2 cellular contexts compared by ENCODE assay signal in genomic region chr9:81375461-81376100, GRCh38.
TF ChIP-seq lines count a peak whose summit lies in the region.

No MANE protein-coding gene starts in this region.

TF ChIP-seq in IMR-90, 13 proteins besides CTCF, POLR2A, EP300 and RAD21 (continued from another document):
- TF ChIP-seq ELK1 (IDR thresholded peaks at IDR 0.05; ENCODE audit: borderline replicate concordance, low read depth, low read length) (no peak), MAFK (IDR thresholded peaks at IDR 0.05; ENCODE audit: low read depth, low read length) (no peak), SMC3 (IDR thresholded peaks at IDR 0.05; ENCODE audit: low read depth, low read length) (no peak), RCOR1 (IDR thresholded peaks at IDR 0.05; ENCODE audit: insufficient replicate concordance, low read length) (no peak), MXI1 (IDR thresholded peaks at IDR 0.05; ENCODE audit: borderline replicate concordance, low read depth, low read length) (no peak), BHLHE40 (IDR thresholded peaks at IDR 0.05; ENCODE audit: low read depth, low read length) (no peak), MAZ (IDR thresholded peaks at IDR 0.05; ENCODE audit: borderline replicate concordance, low read depth, low read length) (no peak), NFE2L2 (IDR thresholded peaks at IDR 0.05; ENCODE audit: low read depth, low read length) (no peak), CHD1 (IDR thresholded peaks at IDR 0.05; ENCODE audit: low read depth, low read length) (no peak), RFX5 (IDR thresholded peaks at IDR 0.05; ENCODE audit: low read depth, low read length) (no peak)
TF ChIP-seq in IMR-90: peak in this region for 0.

TF ChIP-seq in WTC11, 78 proteins besides CTCF, POLR2A, EP300 and RAD21 (continued from another document):
- TF ChIP-seq ZBTB43 (CRISPR knock-in tag; IDR thresholded peaks at IDR 0.05) (no peak), FOXK1 (CRISPR knock-in tag; IDR thresholded peaks at IDR 0.05) (no peak), KAT7 (CRISPR knock-in tag; IDR thresholded peaks at IDR 0.05; ENCODE audit: borderline replicate concordance) (no peak), TEAD1 (CRISPR knock-in tag; IDR thresholded peaks at IDR 0.05) (no peak), ZNF219 (CRISPR knock-in tag; IDR thresholded peaks at IDR 0.05; ENCODE audit: borderline replicate concordance) (no peak), E2F1 (CRISPR knock-in tag; IDR thresholded peaks at IDR 0.05) (no peak), ATF3 (CRISPR knock-in tag; conservative IDR thresholded peaks at IDR 0.05) (no peak), GTF2I (CRISPR knock-in tag; conservative IDR thresholded peaks at IDR 0.05) (no peak), ATF1 (CRISPR knock-in tag; IDR thresholded peaks at IDR 0.05) (no peak), HMGXB4 (CRISPR knock-in tag; IDR thresholded peaks at IDR 0.05) (no peak), JAZF1 (CRISPR knock-in tag; IDR thresholded peaks at IDR 0.05) (no peak), EMX1 (CRISPR knock-in tag; IDR thresholded peaks at IDR 0.05) (no peak), ZNF281 (CRISPR knock-in tag; IDR thresholded peaks at IDR 0.05) (no peak), SOX15 (CRISPR knock-in tag; IDR thresholded peaks at IDR 0.05) (no peak), NR1H2 (CRISPR knock-in tag; IDR thresholded peaks at IDR 0.05) (no peak), FOXP1 (CRISPR knock-in tag; IDR thresholded peaks at IDR 0.05; ENCODE audit: borderline replicate concordance) (no peak)
